8 cellular contexts compared by ENCODE assay signal in the genomic region with DNA sequence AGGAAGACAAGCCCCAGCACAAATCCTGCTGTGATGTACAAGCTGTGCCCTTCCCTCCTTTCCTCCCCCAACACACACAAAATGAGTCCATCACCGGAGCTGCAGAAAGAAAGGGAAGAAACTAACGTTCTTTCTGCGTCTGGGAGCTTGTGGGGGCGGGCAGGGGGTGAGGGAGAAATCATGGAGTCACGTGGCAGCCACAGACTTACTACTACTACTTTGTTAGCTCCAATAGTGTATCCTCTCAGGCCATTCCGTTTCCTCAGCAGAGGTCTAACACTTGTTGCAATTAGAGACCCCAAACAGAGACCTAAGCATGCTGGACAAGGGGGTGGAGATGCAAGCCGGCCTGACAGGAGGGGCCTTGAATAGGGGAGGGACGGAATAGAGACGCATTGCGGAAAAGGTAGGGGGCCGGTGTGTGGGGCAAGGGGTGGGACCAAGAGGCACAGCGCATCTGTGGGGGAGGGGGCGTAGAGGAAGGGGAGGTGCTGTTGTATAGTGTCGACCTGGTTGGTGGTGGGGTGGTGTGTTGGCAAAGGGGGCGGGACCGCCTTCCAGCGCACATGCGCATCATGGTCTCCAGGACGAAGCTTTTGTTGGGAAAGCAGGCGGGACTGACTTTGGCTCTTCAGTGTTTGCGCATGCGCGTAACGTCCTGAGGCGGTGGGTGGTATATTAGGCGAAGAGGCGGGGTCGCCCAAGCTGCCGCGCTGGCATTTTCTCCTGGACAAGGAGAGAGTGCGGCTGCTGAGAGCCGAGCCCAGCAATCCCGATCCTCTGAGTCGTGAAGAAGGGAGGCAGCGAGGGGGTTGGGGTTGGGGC. TPM values are rescaled to one million over a fixed set of nuclear protein-coding genes. Genes with fewer than 3 reads are reported as not detected.
DNase-seq lines count a peak whose midpoint lies in the region; ATAC-seq and TF ChIP-seq lines count a peak whose summit lies in the region.

A gene with protein sequence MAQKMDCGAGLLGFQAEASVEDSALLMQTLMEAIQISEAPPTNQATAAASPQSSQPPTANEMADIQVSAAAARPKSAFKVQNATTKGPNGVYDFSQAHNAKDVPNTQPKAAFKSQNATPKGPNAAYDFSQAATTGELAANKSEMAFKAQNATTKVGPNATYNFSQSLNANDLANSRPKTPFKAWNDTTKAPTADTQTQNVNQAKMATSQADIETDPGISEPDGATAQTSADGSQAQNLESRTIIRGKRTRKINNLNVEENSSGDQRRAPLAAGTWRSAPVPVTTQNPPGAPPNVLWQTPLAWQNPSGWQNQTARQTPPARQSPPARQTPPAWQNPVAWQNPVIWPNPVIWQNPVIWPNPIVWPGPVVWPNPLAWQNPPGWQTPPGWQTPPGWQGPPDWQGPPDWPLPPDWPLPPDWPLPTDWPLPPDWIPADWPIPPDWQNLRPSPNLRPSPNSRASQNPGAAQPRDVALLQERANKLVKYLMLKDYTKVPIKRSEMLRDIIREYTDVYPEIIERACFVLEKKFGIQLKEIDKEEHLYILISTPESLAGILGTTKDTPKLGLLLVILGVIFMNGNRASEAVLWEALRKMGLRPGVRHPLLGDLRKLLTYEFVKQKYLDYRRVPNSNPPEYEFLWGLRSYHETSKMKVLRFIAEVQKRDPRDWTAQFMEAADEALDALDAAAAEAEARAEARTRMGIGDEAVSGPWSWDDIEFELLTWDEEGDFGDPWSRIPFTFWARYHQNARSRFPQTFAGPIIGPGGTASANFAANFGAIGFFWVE (plus strand): TSS at position 703 of the 825 bp plus-strand sequence. CDS start 682 bp downstream, outside the sequence.

- H3K36me3 Mint-ChIP-seq in activated CD4-positive, alpha-beta T cell treated with anti-CD3 and anti-CD28 coated beads, Interleukin-2, amount 10 ng/mL, durations not matched to agents 7 days and 5 days (ENCODE audit: low read depth): peaks cover 7% of the 10 kb centered on the region

- no peaks in the 10 kb centered on the region for H3K27me3 ChIP-seq in layer of hippocampus (ENCODE audit: control insufficient read depth, insufficient read depth, low read length)

- peak; percentile 91 for DNase-seq in A172 (ENCODE audit: low spot score)
- peak; percentile 79 for DNase-seq in NCI-H226
- peak; percentile 80 for DNase-seq in activated CD4-positive, alpha-beta T cell treated with anti-CD3 and anti-CD28 coated beads, Interleukin-2, amount 10 ng/mL, durations not matched to agents 7 days and 5 days
- DNase-seq in coronary artery (ENCODE audit: low spot score): peak; percentile 92
- peak; percentile 60 to 64 for DNase-seq in stimulated activated CD4-positive, alpha-beta T cell treated with anti-CD3 and anti-CD28 coated beads, Interleukin-1b, Interleukin-23, amount 100 ng/mL, for 4 hours (ENCODE audit: low read depth in 2 of 2)

- POLR2A ChIA-PET in activated CD4-positive, alpha-beta T cell treated with anti-CD3 and anti-CD28 coated beads, Interleukin-2, amount 10 ng/mL, durations not matched to agents 7 days and 5 days (lab: Charles Lee): no interaction called here

- no peaks in the 10 kb centered on the region for H3K27me3 Mint-ChIP-seq in activated CD4-positive, alpha-beta T cell treated with anti-CD3 and anti-CD28 coated beads, Interleukin-2, amount 10 ng/mL, durations not matched to agents 7 days and 5 days

- H3K27ac ChIP-seq in coronary artery: peak within 1 kb of the TSS; percentile 78 to 81
- peak within 1 kb of the TSS; percentile 81 for H3K27ac ChIP-seq in layer of hippocampus (ENCODE audit: low read depth, low read length)

- H3K27ac Mint-ChIP-seq in activated CD4-positive, alpha-beta T cell treated with anti-CD3 and anti-CD28 coated beads, Interleukin-2, amount 10 ng/mL, durations not matched to agents 7 days and 5 days: peak within 1 kb of the TSS; percentile 89

- peaks cover 22% of the 10 kb centered on the region for H3K4me1 Mint-ChIP-seq in activated CD4-positive, alpha-beta T cell treated with anti-CD3 and anti-CD28 coated beads, Interleukin-2, amount 10 ng/mL, durations not matched to agents 7 days and 5 days

- peak within 1 kb of the TSS; percentile 67 for H3K4me3 ChIP-seq in coronary artery

- no peaks in the 10 kb centered on the region for H3K9me3 Mint-ChIP-seq in activated CD4-positive, alpha-beta T cell treated with anti-CD3 and anti-CD28 coated beads, Interleukin-2, amount 10 ng/mL, durations not matched to agents 7 days and 5 days

- no peak for TF ChIP-seq CTCF in coronary artery (IDR thresholded peaks at IDR 0.05)

- CTCF ChIA-PET in activated CD4-positive, alpha-beta T cell treated with anti-CD3 and anti-CD28 coated beads, Interleukin-2, amount 10 ng/mL, durations not matched to agents 7 days and 5 days (lab: Charles Lee): no interaction called here

- peak; percentile 44 for ATAC-seq in GM18520 (IDR thresholded peaks at IDR 0.05; ENCODE audit: unreplicated experiment)
- peak; percentile 61 for ATAC-seq in HG03066 (IDR thresholded peaks at IDR 0.05; ENCODE audit: low read depth, unreplicated experiment)

- H3K4me3 Mint-ChIP-seq in activated CD4-positive, alpha-beta T cell treated with anti-CD3 and anti-CD28 coated beads, Interleukin-2, amount 10 ng/mL, durations not matched to agents 7 days and 5 days: peak within 1 kb of the TSS; percentile 85

RNA-seq across cellular contexts. Expression of the gene that starts here (rescaled TPM):
- total RNA-seq in A172 (2014; rRNA removed; shearing (Covaris generic)): 98.9 and 110 TPM in 2 replicates
- 10 to 100 TPM; 35.0 to 41.7 TPM for total RNA-seq in activated CD4-positive, alpha-beta T cell treated with anti-CD3 and anti-CD28 coated beads, Interleukin-2, amount 10 ng/mL, durations not matched to agents 7 days and 5 days

Comparison
In these comparisons a context has a peak if more than half of its experiments do, and no peak if none do; other contexts are left out.
1. Peak in every context shown above with its lines: DNase-seq, ATAC-seq, H3K4me3 ChIP-seq and H3K27ac ChIP-seq.